In genomic region chr2:229042349-229042748, GRCh38 we compare ENCODE assay signal across 8 cellular contexts.
"Had no signal": no experiment of that assay in that cellular context is flagged by ENCODE, and none has a peak within 500 bp of the region (broad histone marks: within the 10 kb centered on the region; RNA-seq: fewer than 3 reads in every experiment).

No MANE protein-coding gene starts in this region.

- ATAC-seq: GM12878 had no signal

- DNase-seq: GDM1, GF-D8 had no signal

- H3K4me3 ChIP-seq: GM12878 had no signal

- FAIRE-seq: G401.6, GM12878, GM12891, GM12892, GM18507, GM19239 had no signal
